ENCODE assay signal across 1 cellular context in the genomic region with DNA sequence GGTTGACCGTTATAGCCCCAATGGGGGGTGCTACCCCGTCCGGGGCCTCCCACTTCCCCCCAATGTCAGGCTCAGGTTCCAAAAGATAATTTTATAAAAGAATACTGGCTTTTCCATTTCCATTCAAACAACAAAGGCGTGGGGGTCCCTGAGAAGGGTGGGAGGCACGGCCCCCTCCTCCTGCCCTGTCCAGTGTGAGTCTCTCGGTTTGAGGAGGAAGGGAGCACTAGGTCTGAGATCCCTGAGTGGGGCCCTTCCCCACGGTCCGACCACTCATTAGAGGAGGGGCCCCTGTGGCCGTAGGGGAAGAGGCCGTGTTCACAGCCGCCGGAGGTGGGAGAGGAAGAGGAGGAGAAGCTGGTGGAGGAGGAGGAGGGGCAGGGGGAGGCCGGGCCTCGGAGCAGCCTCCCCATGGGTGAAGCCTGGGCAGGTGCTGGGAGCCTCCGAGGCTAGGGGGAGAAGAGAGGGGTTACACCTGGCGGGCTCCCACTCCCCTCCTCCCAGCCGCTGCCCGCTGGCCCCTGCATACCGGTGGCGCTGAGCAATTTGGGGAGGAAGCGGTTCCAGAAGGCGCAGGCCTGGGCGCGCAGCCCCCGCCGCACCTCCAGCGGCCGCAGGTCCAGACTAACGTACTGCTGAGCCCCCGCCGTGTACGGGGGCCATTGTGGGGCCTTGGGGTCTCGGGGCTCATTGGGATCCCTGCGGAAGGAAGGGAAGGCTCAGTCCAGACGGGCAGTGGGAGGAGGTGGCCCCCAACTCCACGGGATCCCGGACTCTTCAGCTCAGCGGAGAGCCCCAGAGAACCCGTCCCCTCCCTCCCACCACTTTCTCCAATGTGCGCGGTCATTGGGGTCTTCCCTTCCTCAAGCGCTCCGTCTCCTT.
TF ChIP-seq lines count a peak whose summit lies in the region.

No MANE protein-coding gene starts in this region.

TF ChIP-seq in K562, 482 proteins besides CTCF, POLR2A, EP300 and RAD21 (continued from another document):
- TF ChIP-seq, protein P1, sequence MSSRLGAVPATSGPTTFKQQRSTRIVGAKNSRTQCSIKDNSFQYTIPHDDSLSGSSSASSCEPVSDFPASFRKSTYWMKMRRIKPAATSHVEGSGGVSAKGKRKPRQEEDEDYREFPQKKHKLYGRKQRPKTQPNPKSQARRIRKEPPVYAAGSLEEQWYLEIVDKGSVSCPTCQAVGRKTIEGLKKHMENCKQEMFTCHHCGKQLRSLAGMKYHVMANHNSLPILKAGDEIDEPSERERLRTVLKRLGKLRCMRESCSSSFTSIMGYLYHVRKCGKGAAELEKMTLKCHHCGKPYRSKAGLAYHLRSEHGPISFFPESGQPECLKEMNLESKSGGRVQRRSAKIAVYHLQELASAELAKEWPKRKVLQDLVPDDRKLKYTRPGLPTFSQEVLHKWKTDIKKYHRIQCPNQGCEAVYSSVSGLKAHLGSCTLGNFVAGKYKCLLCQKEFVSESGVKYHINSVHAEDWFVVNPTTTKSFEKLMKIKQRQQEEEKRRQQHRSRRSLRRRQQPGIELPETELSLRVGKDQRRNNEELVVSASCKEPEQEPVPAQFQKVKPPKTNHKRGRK (tag; IDR thresholded peaks at IDR 0.05), result 0 out of 2 replicates have a peak, but pooled peaks have one; percentile 8
- TF ChIP-seq ZNF589 (CRISPR knock-in tag; IDR thresholded peaks at IDR 0.05; ENCODE audit: low read depth) (no peak), ZNF143 (CRISPR knock-in tag; IDR thresholded peaks at IDR 0.05) (0 out of 2 replicates have a peak, but pooled peaks have one; percentile 44), ZBTB11 (CRISPR knock-in tag; IDR thresholded peaks at IDR 0.05) (no peak), MTA3 (IDR thresholded peaks at IDR 0.05; ENCODE audit: borderline replicate concordance) (0 out of 2 replicates have a peak, but pooled peaks have one; percentile 11), GABPA (tag; conservative IDR thresholded peaks at IDR 0.05; ENCODE audit: low read depth) (peak; percentile 66), RBM15 (IDR thresholded peaks at IDR 0.05; ENCODE audit: insufficient read depth, low read length) (no peak), POLR2G (IDR thresholded peaks at IDR 0.05; ENCODE audit: low read depth, low read length) (peak; percentile 44; the same call in 1 of the 2 replicates), PCBP1 (IDR thresholded peaks at IDR 0.05; ENCODE audit: low read depth, low read length, poor library complexity, severe bottlenecking) (peak; percentile 60), HMG20A (CRISPR knock-in tag; conservative IDR thresholded peaks at IDR 0.05) (no peak), HOXB6 (CRISPR knock-in tag; IDR thresholded peaks at IDR 0.05; ENCODE audit: borderline replicate concordance) (no peak), ZNF12 (CRISPR knock-in tag; IDR thresholded peaks at IDR 0.05) (no peak), BRD9 (IDR thresholded peaks at IDR 0.05; ENCODE audit: low read depth, partially characterized antibody) (peak; percentile 13)
TF ChIP-seq in K562: peak in this region for 30.
